12 cellular contexts compared by ENCODE assay signal in genomic region chr14:20429801-20430669, GRCh38. TPM values are rescaled to one million over a fixed set of nuclear protein-coding genes. Genes with fewer than 3 reads are reported as not detected.
DNase-seq lines count a peak whose midpoint lies in the region; ATAC-seq, FAIRE-seq and TF ChIP-seq lines count a peak whose summit lies in the region.
"Had no signal": no experiment of that assay in that cellular context is flagged by ENCODE, and none has a peak within 500 bp of the region (broad histone marks: within the 10 kb centered on the region; RNA-seq: fewer than 3 reads in every experiment).

No MANE protein-coding gene starts in this region.

- TF ChIP-seq CTCF in HCT116 (IDR thresholded peaks at IDR 0.05 in 2 of 3, conservative IDR thresholded peaks at IDR 0.05 in 1 of 3; ENCODE audit: borderline replicate concordance in 1 of 3, insufficient read depth in 1 of 3, low read depth in 2 of 3, low read length in 2 of 3) (no peak), OCI-LY3 (IDR thresholded peaks at IDR 0.05; ENCODE audit: low read depth, low read length) (no peak), H1 (IDR thresholded peaks at IDR 0.05; ENCODE audit: control extremely low read depth in 1 of 3, insufficient read depth in 1 of 3, low read depth in 1 of 3, low read length in 3 of 3) (no peak), psoas muscle (IDR thresholded peaks at IDR 0.05) (no peak)

- H2BK12ac ChIP-seq in H1 (ENCODE audit: low read depth, low read length) = no peak overlapping the region
- H2BK12ac ChIP-seq in mesenchymal stem cell (ENCODE audit: low read length in 2 of 2) = no peak overlapping the region

- no peak overlapping the region for H2BK120ac ChIP-seq in H1 (replicated peaks; ENCODE audit: low read depth, low read length)
- H2BK120ac ChIP-seq in mesenchymal stem cell (ENCODE audit: low read depth, low read length) = no peak overlapping the region

- no peak for ATAC-seq in HCT116
- peak in 2 of 4 donors; percentile 17 to 26 for ATAC-seq in psoas muscle
- no peak for ATAC-seq in GM18909 (IDR thresholded peaks at IDR 0.05; ENCODE audit: poor library complexity, unreplicated experiment)
- ATAC-seq in GM18870 (IDR thresholded peaks at IDR 0.05; ENCODE audit: unreplicated experiment) = no peak

- WGBS in H1 (ENCODE audit: extremely low coverage in 1 of 2, insufficient coverage in 1 of 2, insufficient read length in 1 of 2, insufficient replicate concordance in 2 of 2, low coverage in 1 of 2, low lambda C conversion rate in 2 of 2, missing lambda C conversion rate in 1 of 2), 2 experiments = 95% methylated on average over 30 of the region's 30 CpGs; no CpG with 5 or more reads in 1 of the 2 experiments
- 49 to 65% (median 50%) methylated on average over 30 of the region's 30 CpGs for WGBS in psoas muscle, 3 donors
- WGBS in mesenchymal stem cell = 93% methylated on average over 30 of the region's 30 CpGs

- TF ChIP-seq POLR2A in HCT116 (IDR thresholded peaks at IDR 0.05; ENCODE audit: borderline replicate concordance, extremely low read depth, insufficient read depth, insufficient read length) (no peak), H1 (IDR thresholded peaks at IDR 0.05; ENCODE audit: control extremely low read depth in 1 of 2, low read depth in 2 of 2, low read length in 2 of 2) (no peak)

- H3K9me3 ChIP-seq in HCT116 (ENCODE audit: control insufficient read depth in 1 of 2, insufficient read depth in 1 of 2, low read depth in 1 of 2, low read length in 2 of 2) (no peaks in the 10 kb centered on the region), OCI-LY3 (ENCODE audit: insufficient read depth, low read length) (no peaks in the 10 kb centered on the region), H1 (ENCODE audit: insufficient read depth in 2 of 2, low read depth in 1 of 2, low read length in 1 of 2) (no peaks in the 10 kb centered on the region), psoas muscle (no peaks in the 10 kb centered on the region), mesenchymal stem cell (ENCODE audit: control insufficient read depth, low read length) (no peaks in the 10 kb centered on the region)
- H3K9me3 ChIP-seq: Peyer's patch, vagina had no signal

- DNase-seq in HCT116 (ENCODE audit: low read depth, low spot score) = no peak
- no peak for DNase-seq in H1 (ENCODE audit: low read depth in 1 of 2, low spot score in 2 of 2)
- no peak for DNase-seq in psoas muscle
- no peak for DNase-seq in mesenchymal stem cell
- DNase-seq: amniotic stem cell, NCI-H1417 treated with DMSO at 0.1 percent for 48 hours, Peyer's patch had no signal

- no peak overlapping the region for H3K56ac ChIP-seq in H1 (replicated peaks; ENCODE audit: insufficient read length, low read depth, low read length)

- H3K36me3 ChIP-seq in HCT116 (ENCODE audit: control insufficient read depth in 1 of 2, insufficient read depth in 2 of 2, low read length in 2 of 2) (no peaks in the 10 kb centered on the region), OCI-LY3 (replicated peaks; ENCODE audit: low read depth, low read length) (no peaks in the 10 kb centered on the region), H1 (ENCODE audit: control insufficient read depth in 2 of 4, insufficient read depth in 4 of 4, low read length in 3 of 4) (no peaks in the 10 kb centered on the region), psoas muscle (ENCODE audit: insufficient read depth in 1 of 2, low read depth in 1 of 2) (peaks cover 0 to 19% of the 10 kb centered on the region in 2 donors), mesenchymal stem cell (ENCODE audit: control insufficient read depth in 1 of 2, insufficient read depth in 2 of 2, low read depth in 1 of 2, low read length in 2 of 2) (no peaks in the 10 kb centered on the region)
- H3K36me3 ChIP-seq: Peyer's patch, vagina had no signal

- RAD21 ChIA-PET in HCT116 (lab: Charles Lee; ENCODE audit: low non-redundant PET in 1 of 2, low total read pairs in 2 of 2, uncharacterized antibody in 2 of 2, unreplicated experiment in 2 of 2) = no interaction called here

- POLR2A ChIA-PET in HCT116 (lab: Charles Lee) = interaction anchor here (0.8 kb wide), 1 partner anchor 25 kb away, joined by 3 read pairs; the partner anchor contains the start of gene APEX1
- POLR2A ChIA-PET in H1 (lab: Charles Lee; ENCODE audit: partially characterized antibody) = interaction anchor here (0.6 to 0.8 kb wide), 2 partner anchors 12 to 39 kb away, joined by 3 read pairs; partner anchors contain the start of gene PNP

- no peak overlapping the region for H2AK5ac ChIP-seq in H1 (ENCODE audit: low read depth, low read length)
- no peak overlapping the region for H2AK5ac ChIP-seq in mesenchymal stem cell (ENCODE audit: low read length, severe bottlenecking)

- H2AFZ ChIP-seq in HCT116 (ENCODE audit: low read depth, low read length, poor library complexity, severe bottlenecking) = no peak overlapping the region
- H2AFZ ChIP-seq in OCI-LY3 (ENCODE audit: low read depth, low read length) = no peak overlapping the region
- H2AFZ ChIP-seq in H1 (ENCODE audit: low read length) = no peak overlapping the region
- H2AFZ ChIP-seq in mesenchymal stem cell (ENCODE audit: low read depth, low read length) = no peak overlapping the region

- no peak for FAIRE-seq in H1 (lab: Jason Lieb, UNC)
- FAIRE-seq: H54 had no signal

- no peak overlapping the region for H3K4ac ChIP-seq in H1 (replicated peaks; ENCODE audit: insufficient read length, low read depth, low read length)
- H3K4ac ChIP-seq in mesenchymal stem cell (ENCODE audit: low read depth in 1 of 2, low read length in 2 of 2) = no peak overlapping the region

- H2BK15ac ChIP-seq in H1 (ENCODE audit: low read length) = 0 out of 2 replicates have a peak overlapping the region, but pooled peaks have one; percentile 18
- no peak overlapping the region for H2BK15ac ChIP-seq in mesenchymal stem cell (ENCODE audit: low read depth, poor library complexity, severe bottlenecking)

- H3K9ac ChIP-seq in HCT116 (ENCODE audit: low read length) (no peak overlapping the region), OCI-LY3 (ENCODE audit: low read length) (no peak overlapping the region), H1 (replicated peaks in 1 of 4; ENCODE audit: extremely low read depth in 1 of 4, low read depth in 3 of 4, low read length in 3 of 4) (no peak overlapping the region), mesenchymal stem cell (ENCODE audit: low read length) (no peak overlapping the region)

- BruUV-seq in HCT116 (replicated peaks; lab: Mats Ljungman, UMichigan) = no TSS peak

- H4K20me1 ChIP-seq in HCT116 (ENCODE audit: insufficient read depth) = no peaks in the 10 kb centered on the region
- no peaks in the 10 kb centered on the region for H4K20me1 ChIP-seq in OCI-LY3 (ENCODE audit: insufficient read depth, low read length)
- no peaks in the 10 kb centered on the region for H4K20me1 ChIP-seq in H1 (replicated peaks in 1 of 2; ENCODE audit: control insufficient read depth in 1 of 2, insufficient read depth in 2 of 2, low read length in 2 of 2)

- no peak for TF ChIP-seq EP300 in H1 (IDR thresholded peaks at IDR 0.05; ENCODE audit: borderline replicate concordance in 1 of 2, low read depth in 2 of 2, low read length in 2 of 2)

- H3K79me2 ChIP-seq in HCT116 (ENCODE audit: insufficient read depth, low read length) = no peaks in the 10 kb centered on the region
- H3K79me2 ChIP-seq in OCI-LY3 (ENCODE audit: low read length) = no peaks in the 10 kb centered on the region
- H3K79me2 ChIP-seq in H1 (ENCODE audit: control insufficient read depth in 1 of 2, insufficient read depth in 2 of 2, low read length in 2 of 2) = no peaks in the 10 kb centered on the region

- H2BK5ac ChIP-seq in H1 (ENCODE audit: low read depth, low read length) = peak overlapping the region; percentile 26; the same call in 1 of the 2 replicates
- no peak overlapping the region for H2BK5ac ChIP-seq in mesenchymal stem cell (ENCODE audit: low read depth, low read length, poor library complexity, severe bottlenecking)

- no peak overlapping the region for H4K5ac ChIP-seq in H1 (ENCODE audit: insufficient read length, low read depth, low read length)

- H3K23me2 ChIP-seq in H1 (ENCODE audit: low read depth, low read length) = peaks cover 1% of the 10 kb centered on the region; the same call in 1 of the 2 replicates

- intact Hi-C loops in HCT116 (cut with micrococcal nuclease) (no loop called here), psoas muscle (cut with DNase I) (no loop called here)

- H3K23ac ChIP-seq in H1 (ENCODE audit: insufficient read length) (no peak overlapping the region), mesenchymal stem cell (ENCODE audit: low read length in 2 of 2) (peak overlapping the region in 1 of 2 experiments; percentile 63)

- no peak overlapping the region for H3K18ac ChIP-seq in H1 (ENCODE audit: extremely low read depth, low read length)
- no peak overlapping the region for H3K18ac ChIP-seq in mesenchymal stem cell (ENCODE audit: low read depth in 1 of 2, low read length in 2 of 2)

- H3K14ac ChIP-seq in H1 (ENCODE audit: insufficient read length) = no peak overlapping the region
- H3K14ac ChIP-seq in mesenchymal stem cell (ENCODE audit: low read length in 2 of 2) = peak overlapping the region in 1 of 2 experiments; percentile 64

- H3K4me1 ChIP-seq in HCT116 (ENCODE audit: control insufficient read depth in 1 of 2, insufficient read depth in 2 of 2, low read length in 2 of 2) (peaks cover 16 to 28% of the 10 kb centered on the region in 2 experiments), OCI-LY3 (ENCODE audit: low read length) (peaks cover 46% of the 10 kb centered on the region), H1 (replicated peaks in 1 of 4; ENCODE audit: control insufficient read depth in 3 of 4, insufficient read depth in 4 of 4, low read length in 3 of 4) (peaks cover 0 to 4% (median 3%) of the 10 kb centered on the region in 4 experiments; a peak in 3 of 7 replicates), psoas muscle (peaks cover 31% of the 10 kb centered on the region), mesenchymal stem cell (ENCODE audit: control insufficient read depth, insufficient read depth, low read depth, low read length) (peaks cover 3% of the 10 kb centered on the region)

- no peak overlapping the region for H4K91ac ChIP-seq in H1 (replicated peaks; ENCODE audit: insufficient read length, low read length)
- no peak overlapping the region for H4K91ac ChIP-seq in mesenchymal stem cell (ENCODE audit: low read length)

- CTCF ChIA-PET in HCT116 (lab: Charles Lee) (no interaction called here), H1 (lab: Charles Lee; ENCODE audit: partially characterized antibody) (interaction anchor here (1.3 to 1.7 kb wide), 5 partner anchors 8 to 74 kb away, joined by 3 to 6 read pairs (median 3); no protein-coding TSS in a partner anchor)

- H3K79me1 ChIP-seq in H1 (ENCODE audit: low read depth, low read length) (no peaks in the 10 kb centered on the region), mesenchymal stem cell (replicated peaks; ENCODE audit: low read length, poor library complexity, severe bottlenecking) (no peaks in the 10 kb centered on the region)

- no peak for TF ChIP-seq RAD21 in HCT116 (IDR thresholded peaks at IDR 0.05; ENCODE audit: low read depth)
- no peak for TF ChIP-seq RAD21 in H1 (IDR thresholded peaks at IDR 0.05 in 1 of 2, conservative IDR thresholded peaks at IDR 0.05 in 1 of 2; ENCODE audit: low read depth in 2 of 2, low read length in 2 of 2)

- H3K27ac ChIP-seq in HCT116 (ENCODE audit: low read depth, low read length) (no peak overlapping the region), OCI-LY3 (ENCODE audit: low read length) (0 out of 2 replicates have a peak overlapping the region, but pooled peaks have one; percentile 94), H1 (ENCODE audit: low read depth, low read length) (no peak overlapping the region), psoas muscle (peak overlapping the region; percentile 69), mesenchymal stem cell (ENCODE audit: low read length, poor library complexity, severe bottlenecking) (no peak overlapping the region)
- H3K27ac ChIP-seq: vagina had no signal

- no peak overlapping the region for H3K4me2 ChIP-seq in HCT116 (ENCODE audit: low read length)
- H3K4me2 ChIP-seq in OCI-LY3 (ENCODE audit: low read length) = no peak overlapping the region
- H3K4me2 ChIP-seq in H1 (ENCODE audit: insufficient read depth in 1 of 2, low read depth in 2 of 2, low read length in 2 of 2) = no peak overlapping the region
- H3K4me2 ChIP-seq in mesenchymal stem cell (ENCODE audit: low read length, poor library complexity, severe bottlenecking) = no peak overlapping the region

- H4K8ac ChIP-seq in H1 (ENCODE audit: extremely low read depth, insufficient read depth, low read length) = 0 out of 2 replicates have a peak overlapping the region, but pooled peaks have one; percentile 3
- no peak overlapping the region for H4K8ac ChIP-seq in mesenchymal stem cell (ENCODE audit: low read length)

- no peaks in the 10 kb centered on the region for H3K27me3 ChIP-seq in HCT116 (ENCODE audit: insufficient read depth, low read length)
- no peaks in the 10 kb centered on the region for H3K27me3 ChIP-seq in OCI-LY3 (ENCODE audit: low read depth, low read length)
- H3K27me3 ChIP-seq in H1 (replicated peaks in 1 of 4; ENCODE audit: control insufficient read depth in 3 of 4, extremely low read depth in 1 of 4, insufficient read depth in 3 of 4, low read length in 3 of 4) = peaks cover 0 to 7% (median 5%) of the 10 kb centered on the region in 4 experiments; a peak in 4 of 7 replicates
- no peaks in the 10 kb centered on the region for H3K27me3 ChIP-seq in psoas muscle (ENCODE audit: insufficient read depth in 3 of 3, low read length in 2 of 3)
- H3K27me3 ChIP-seq in mesenchymal stem cell (ENCODE audit: control insufficient read depth in 1 of 2, insufficient read depth in 1 of 2, low read length in 2 of 2) = peaks cover 0 to 5% of the 10 kb centered on the region in 2 experiments
- H3K27me3 ChIP-seq: Peyer's patch, vagina had no signal

- H3K4me3 ChIP-seq in HCT116 (replicated peaks in 1 of 2; ENCODE audit: low read depth in 1 of 2, low read length in 2 of 2) = no peak overlapping the region
- no peak overlapping the region for H3K4me3 ChIP-seq in OCI-LY3 (ENCODE audit: low read length)
- no peak overlapping the region for H3K4me3 ChIP-seq in H1 (ENCODE audit: extremely low read depth in 1 of 4, insufficient read depth in 2 of 4, low read depth in 3 of 4, low read length in 4 of 4)
- no peak overlapping the region for H3K4me3 ChIP-seq in psoas muscle
- H3K4me3 ChIP-seq in mesenchymal stem cell (ENCODE audit: insufficient read depth in 1 of 2, low read depth in 1 of 2, low read length in 2 of 2) = no peak overlapping the region
- H3K4me3 ChIP-seq: Peyer's patch, vagina had no signal

- no peak overlapping the region for H2BK20ac ChIP-seq in H1 (ENCODE audit: low read length)

- no peaks in the 10 kb centered on the region for H3K9me2 ChIP-seq in HCT116 (ENCODE audit: insufficient read depth)

RNA-seq across cellular contexts. Expression of gene KLHL33, which starts 5.9 kb away (rescaled TPM):
- total RNA-seq in HCT116 (2021; ENCODE audit: unreplicated experiment) (0.05 TPM), psoas muscle (10 to 100 TPM in 2 of 4 donors, 1 to 10 TPM in 2; 2.3 to 19.5 (median 9.8) TPM)
- 0.03 and 0.04 TPM in 2 replicates for polyA plus RNA-seq in HCT116 (2012)
- 0.11 TPM in 1 of 2 replicates, not detected in the other for total RNA-seq in H1 (2021; fragmentation: NEBNext Ultra II Directional; extraction: Animal tissue kit (Norgen Biotek cat#: 25700))
- polyA plus RNA-seq in H1 (2011; rRNA removed) (0.17 and 0.20 TPM in 2 replicates), psoas muscle (1 to 10 TPM in 2 of 3 donors, under 1 TPM in 1; 0.30 to 2.8 (median 1.3) TPM)
- polyA plus RNA-seq in H1 (2011; cell fraction: cytosol; rRNA removed) = 0.13 TPM
- 0.53 TPM for polyA plus RNA-seq in H1 (2011; cell fraction: nucleus; rRNA removed)
- 0.14 to 0.21 TPM (median 0.18 TPM) in 4 replicates for polyA plus RNA-seq in H1 (2012, experiment 1 of 2)
- polyA plus RNA-seq in H1 (2012, experiment 2 of 2) = 0.04 TPM
- 0.02 TPM for polyA plus RNA-seq in H1 (2013, experiment 1 of 2)
- 0.04 TPM for polyA plus RNA-seq in H1 (2013, experiment 2 of 2)
- polyA minus RNA-seq in H1 (2011; rRNA and poly(A)+ RNA removed) = 0.44 and 0.63 TPM in 2 replicates
- polyA minus RNA-seq in H1 (2011; cell fraction: cytosol; rRNA and poly(A)+ RNA removed) = 0.22 TPM
- 0.20 TPM for polyA minus RNA-seq in H1 (2011; cell fraction: nucleus; rRNA and poly(A)+ RNA removed)
- 0.01 TPM for polyA plus RNA-seq in mesenchymal stem cell (2013, experiment 1 of 2)
- polyA plus RNA-seq in mesenchymal stem cell (2013, experiment 2 of 2) = not detected

RNA-seq across cellular contexts. Expression of gene TEP1, which starts 16.7 kb away (rescaled TPM):
- total RNA-seq in HCT116 (2021; ENCODE audit: unreplicated experiment) (22.4 TPM), psoas muscle (10 to 100 TPM; 14.7 to 44.8 (median 21.2) TPM)
- 12.9 and 13.3 TPM in 2 replicates for polyA plus RNA-seq in HCT116 (2012)
- 9.6 and 10.7 TPM in 2 replicates for total RNA-seq in H1 (2021; fragmentation: NEBNext Ultra II Directional; extraction: Animal tissue kit (Norgen Biotek cat#: 25700))
- polyA plus RNA-seq in H1 (2011; rRNA removed) (6.9 and 8.7 TPM in 2 replicates), psoas muscle (1 to 10 TPM; 4.2 to 6.8 (median 6.7) TPM)
- polyA plus RNA-seq in H1 (2011; cell fraction: cytosol; rRNA removed) = 6.0 TPM
- polyA plus RNA-seq in H1 (2011; cell fraction: nucleus; rRNA removed) = 30.3 TPM
- polyA plus RNA-seq in H1 (2012, experiment 1 of 2) = 8.0 to 12.1 TPM (median 9.1 TPM) in 4 replicates
- 6.2 TPM for polyA plus RNA-seq in H1 (2012, experiment 2 of 2)
- 8.6 TPM for polyA plus RNA-seq in H1 (2013, experiment 1 of 2)
- polyA plus RNA-seq in H1 (2013, experiment 2 of 2) = 7.6 TPM
- 23.1 and 35.5 TPM in 2 replicates for polyA minus RNA-seq in H1 (2011; rRNA and poly(A)+ RNA removed)
- polyA minus RNA-seq in H1 (2011; cell fraction: cytosol; rRNA and poly(A)+ RNA removed) = 9.6 TPM
- polyA minus RNA-seq in H1 (2011; cell fraction: nucleus; rRNA and poly(A)+ RNA removed) = 21.5 TPM
- polyA plus RNA-seq in mesenchymal stem cell (2013, experiment 1 of 2) = 10.7 TPM
- polyA plus RNA-seq in mesenchymal stem cell (2013, experiment 2 of 2) = 11.1 TPM

RNA-seq across cellular contexts. Expression of gene OSGEP, which starts 24.6 kb away (rescaled TPM):
- total RNA-seq in HCT116 (2021; ENCODE audit: unreplicated experiment) (21.8 TPM), psoas muscle (10 to 100 TPM; 17.2 to 24.4 (median 18.6) TPM)
- polyA plus RNA-seq in HCT116 (2012) = 15.0 and 18.1 TPM in 2 replicates
- total RNA-seq in H1 (2021; fragmentation: NEBNext Ultra II Directional; extraction: Animal tissue kit (Norgen Biotek cat#: 25700)) = 34.4 and 42.3 TPM in 2 replicates
- polyA plus RNA-seq in H1 (2011; rRNA removed) (78.6 and 89.5 TPM in 2 replicates), psoas muscle (10 to 100 TPM; 16.6 to 24.3 (median 18.2) TPM)
- 81.4 TPM for polyA plus RNA-seq in H1 (2011; cell fraction: cytosol; rRNA removed)
- 102 TPM for polyA plus RNA-seq in H1 (2011; cell fraction: nucleus; rRNA removed)
- 37.4 to 45.8 TPM (median 40.8 TPM) in 4 replicates for polyA plus RNA-seq in H1 (2012, experiment 1 of 2)
- polyA plus RNA-seq in H1 (2012, experiment 2 of 2) = 15.9 TPM
- 24.0 TPM for polyA plus RNA-seq in H1 (2013, experiment 1 of 2)
- 22.1 TPM for polyA plus RNA-seq in H1 (2013, experiment 2 of 2)
- 54.5 and 58.5 TPM in 2 replicates for polyA minus RNA-seq in H1 (2011; rRNA and poly(A)+ RNA removed)
- 28.7 TPM for polyA minus RNA-seq in H1 (2011; cell fraction: cytosol; rRNA and poly(A)+ RNA removed)
- polyA minus RNA-seq in H1 (2011; cell fraction: nucleus; rRNA and poly(A)+ RNA removed) = 83.8 TPM
- polyA plus RNA-seq in mesenchymal stem cell (2013, experiment 1 of 2) = 15.2 TPM
- 14.4 TPM for polyA plus RNA-seq in mesenchymal stem cell (2013, experiment 2 of 2)

RNA-seq across cellular contexts. Expression of gene APEX1, which starts 25.0 kb away (rescaled TPM):
- total RNA-seq in HCT116 (2021; ENCODE audit: unreplicated experiment) = 235 TPM
- polyA plus RNA-seq in HCT116 (2012) = 156 and 191 TPM in 2 replicates
- total RNA-seq in H1 (2021; fragmentation: NEBNext Ultra II Directional; extraction: Animal tissue kit (Norgen Biotek cat#: 25700)) = 384 and 404 TPM in 2 replicates
- 663 and 700 TPM in 2 replicates for polyA plus RNA-seq in H1 (2011; rRNA removed)
- polyA plus RNA-seq in H1 (2011; cell fraction: cytosol; rRNA removed) = 569 TPM
- 419 TPM for polyA plus RNA-seq in H1 (2011; cell fraction: nucleus; rRNA removed)
- 386 to 452 TPM (median 414 TPM) in 4 replicates for polyA plus RNA-seq in H1 (2012, experiment 1 of 2)
- 452 TPM for polyA plus RNA-seq in H1 (2012, experiment 2 of 2)
- 438 TPM for polyA plus RNA-seq in H1 (2013, experiment 1 of 2)
- 437 TPM for polyA plus RNA-seq in H1 (2013, experiment 2 of 2)
- 469 and 561 TPM in 2 replicates for polyA minus RNA-seq in H1 (2011; rRNA and poly(A)+ RNA removed)
- 148 TPM for polyA minus RNA-seq in H1 (2011; cell fraction: cytosol; rRNA and poly(A)+ RNA removed)
- 103 TPM for polyA minus RNA-seq in H1 (2011; cell fraction: nucleus; rRNA and poly(A)+ RNA removed)
- total RNA-seq in psoas muscle = 10 to 100 TPM; 61.1 to 98.4 (median 85.8) TPM
- 100 to 1,000 TPM in 1 of 3 donors, 10 to 100 TPM in 2; 90.0 to 111 (median 99.3) TPM for polyA plus RNA-seq in psoas muscle
- polyA plus RNA-seq in mesenchymal stem cell (2013, experiment 1 of 2) = 255 TPM
- polyA plus RNA-seq in mesenchymal stem cell (2013, experiment 2 of 2) = 251 TPM

RNA-seq across cellular contexts. Expression of gene PIP4P1, which starts 31.2 kb away (rescaled TPM):
- total RNA-seq in HCT116 (2021; ENCODE audit: unreplicated experiment) (35.4 TPM), psoas muscle (10 to 100 TPM; 15.6 to 29.7 (median 20.7) TPM)
- 34.6 and 39.5 TPM in 2 replicates for polyA plus RNA-seq in HCT116 (2012)
- total RNA-seq in H1 (2021; fragmentation: NEBNext Ultra II Directional; extraction: Animal tissue kit (Norgen Biotek cat#: 25700)) = 29.5 and 33.4 TPM in 2 replicates
- polyA plus RNA-seq in H1 (2011; rRNA removed) (60.0 and 67.7 TPM in 2 replicates), psoas muscle (10 to 100 TPM; 23.0 to 56.5 (median 36.8) TPM)
- polyA plus RNA-seq in H1 (2011; cell fraction: cytosol; rRNA removed) = 51.0 TPM
- 132 TPM for polyA plus RNA-seq in H1 (2011; cell fraction: nucleus; rRNA removed)
- polyA plus RNA-seq in H1 (2012, experiment 1 of 2) = 32.7 to 41.6 TPM (median 39.1 TPM) in 4 replicates
- polyA plus RNA-seq in H1 (2012, experiment 2 of 2) = 45.8 TPM
- 30.9 TPM for polyA plus RNA-seq in H1 (2013, experiment 1 of 2)
- polyA plus RNA-seq in H1 (2013, experiment 2 of 2) = 29.3 TPM
- 45.7 and 46.2 TPM in 2 replicates for polyA minus RNA-seq in H1 (2011; rRNA and poly(A)+ RNA removed)
- 16.5 TPM for polyA minus RNA-seq in H1 (2011; cell fraction: cytosol; rRNA and poly(A)+ RNA removed)
- 41.4 TPM for polyA minus RNA-seq in H1 (2011; cell fraction: nucleus; rRNA and poly(A)+ RNA removed)
- polyA plus RNA-seq in mesenchymal stem cell (2013, experiment 1 of 2) = 40.3 TPM
- 38.7 TPM for polyA plus RNA-seq in mesenchymal stem cell (2013, experiment 2 of 2)

Comparison
In these comparisons a context has a peak if more than half of its experiments do, and no peak if none do; other contexts are left out.
1. H3K27ac ChIP-seq: peak in OCI-LY3 (single experiment) and psoas muscle (single experiment); none in HCT116 (single experiment), H1 (single experiment) and mesenchymal stem cell (single experiment).